ENCODE assay signal across 8 cellular contexts in genomic region chr9:136865768-136866103, GRCh38. TPM values are rescaled to one million over a fixed set of nuclear protein-coding genes. Genes with fewer than 3 reads are reported as not detected.
DNase-seq lines count a peak whose midpoint lies in the region; ATAC-seq and TF ChIP-seq lines count a peak whose summit lies in the region.

No MANE protein-coding gene starts in this region.

- no peaks in the 10 kb centered on the region for H3K27me3 Mint-ChIP-seq in activated CD8-positive, alpha-beta T cell treated with anti-CD3 and anti-CD28 coated beads, Interleukin-2, amount 10 ng/mL, durations not matched to agents 7 days and 5 days (ENCODE audit: low read depth)

- H3K4me3 ChIP-seq in hepatocyte: peak overlapping the region; percentile 93
- peak overlapping the region; percentile 71 to 89 (median 82) for H3K4me3 ChIP-seq in spleen

- H3K9me3 ChIP-seq in hepatocyte (ENCODE audit: low read depth): peaks cover 5% of the 10 kb centered on the region
- no peaks in the 10 kb centered on the region for H3K9me3 ChIP-seq in spleen

- peak overlapping the region; percentile 99 for H3K27ac ChIP-seq in hepatocyte
- H3K27ac ChIP-seq in spleen: peak overlapping the region; percentile 81 to 95 (median 92)

- no peaks in the 10 kb centered on the region for H3K9me2 ChIP-seq in hepatocyte (replicated peaks; ENCODE audit: insufficient read depth)

- peak overlapping the region; percentile 82 for H2AFZ ChIP-seq in hepatocyte

- peak overlapping the region; percentile 90 for H3K27ac Mint-ChIP-seq in activated CD8-positive, alpha-beta T cell treated with anti-CD3 and anti-CD28 coated beads, Interleukin-2, amount 10 ng/mL, durations not matched to agents 7 days and 5 days

- peak overlapping the region; percentile 97 for H3K4me2 ChIP-seq in hepatocyte

- TF ChIP-seq POLR2A in spleen (IDR thresholded peaks at IDR 0.05): no peak

- no CpG with 5 or more reads among the region's 20 CpGs for WGBS in hepatocyte (ENCODE audit: low lambda C conversion rate, missing lambda C conversion rate)
- 1% methylated on average over 15 to 20 of the region's 20 CpGs for WGBS in spleen, 5 donors

- CTCF ChIA-PET in activated CD8-positive, alpha-beta T cell treated with anti-CD3 and anti-CD28 coated beads, Interleukin-2, amount 10 ng/mL, durations not matched to agents 7 days and 5 days (lab: Charles Lee): no interaction called here

- DNase-seq in activated CD8-positive, alpha-beta T cell treated with anti-CD3 and anti-CD28 coated beads, Interleukin-2, amount 10 ng/mL, durations not matched to agents 7 days and 5 days: no peak
- peak; percentile 53 for DNase-seq in hepatocyte (ENCODE audit: low spot score)
- no peak for DNase-seq in spleen
- no peak for DNase-seq in stimulated activated CD4-positive, alpha-beta T cell treated with anti-CD3 and anti-CD28 coated beads, Interleukin-12 subunit alpha, Interleukin-12 subunit beta, amount 100 ng/mL, for 4 hours
- no peak for DNase-seq in dedifferentiated amniotic fluid mesenchymal stem cell (ENCODE audit: extremely low spot score)
- no peak for DNase-seq in NCI-H2081 (lab: John Stamatoyannopoulos, UW)
- no peak for DNase-seq in H4 (ENCODE audit: low spot score)

- peaks cover 40% of the 10 kb centered on the region for H3K79me2 ChIP-seq in hepatocyte

- ATAC-seq in GM19372 (IDR thresholded peaks at IDR 0.05; ENCODE audit: low read depth, unreplicated experiment): peak; percentile 15
- ATAC-seq in activated CD8-positive, alpha-beta T cell treated with anti-CD3 and anti-CD28 coated beads, Interleukin-2, amount 10 ng/mL, durations not matched to agents 7 days and 5 days: peak; percentile 24

- H3K4me1 ChIP-seq in hepatocyte (ENCODE audit: insufficient read depth) (peaks cover 12% of the 10 kb centered on the region), spleen (peaks cover 16 to 47% (median 24%) of the 10 kb centered on the region in 6 donors)

- no peaks in the 10 kb centered on the region for H3K9me3 Mint-ChIP-seq in activated CD8-positive, alpha-beta T cell treated with anti-CD3 and anti-CD28 coated beads, Interleukin-2, amount 10 ng/mL, durations not matched to agents 7 days and 5 days (ENCODE audit: insufficient read depth)

- H3K4me3 Mint-ChIP-seq in activated CD8-positive, alpha-beta T cell treated with anti-CD3 and anti-CD28 coated beads, Interleukin-2, amount 10 ng/mL, durations not matched to agents 7 days and 5 days: peak overlapping the region; percentile 87

- H4K20me1 ChIP-seq in hepatocyte (ENCODE audit: insufficient read depth, poor library complexity, severe bottlenecking): peaks cover 14% of the 10 kb centered on the region

- H3K36me3 ChIP-seq in hepatocyte (replicated peaks; ENCODE audit: insufficient read depth, low read depth) (no peaks in the 10 kb centered on the region), spleen (peaks cover 0 to 41% (median 34%) of the 10 kb centered on the region in 6 donors)

- intact Hi-C loops in spleen (cut with DNase I; ENCODE audit: low total_unique reads): no loop called here

- H3K4me1 Mint-ChIP-seq in activated CD8-positive, alpha-beta T cell treated with anti-CD3 and anti-CD28 coated beads, Interleukin-2, amount 10 ng/mL, durations not matched to agents 7 days and 5 days (ENCODE audit: low read depth): peaks cover 19% of the 10 kb centered on the region

- POLR2A ChIA-PET in activated CD8-positive, alpha-beta T cell treated with anti-CD3 and anti-CD28 coated beads, Interleukin-2, amount 10 ng/mL, durations not matched to agents 7 days and 5 days (lab: Charles Lee): interaction anchor here (1.0 kb wide), 1 partner anchor 9 kb away, joined by 4 read pairs; no protein-coding TSS in a partner anchor

- TF ChIP-seq CTCF in hepatocyte (IDR thresholded peaks at IDR 0.05; ENCODE audit: poor library complexity): no peak
- no peak for TF ChIP-seq CTCF in spleen (IDR thresholded peaks at IDR 0.05 in 8 of 11, conservative IDR thresholded peaks at IDR 0.05 in 3 of 11)

- H3K27me3 ChIP-seq in hepatocyte (no peaks in the 10 kb centered on the region), spleen (replicated peaks in 1 of 7) (no peaks in the 10 kb centered on the region)

- H3K36me3 Mint-ChIP-seq in activated CD8-positive, alpha-beta T cell treated with anti-CD3 and anti-CD28 coated beads, Interleukin-2, amount 10 ng/mL, durations not matched to agents 7 days and 5 days (ENCODE audit: low read depth): peaks cover 19% of the 10 kb centered on the region

RNA-seq across cellular contexts. Expression of gene EDF1, which starts 0.4 kb away (rescaled TPM):
- total RNA-seq in activated CD8-positive, alpha-beta T cell treated with anti-CD3 and anti-CD28 coated beads, Interleukin-2, amount 10 ng/mL, durations not matched to agents 7 days and 5 days: 100 to 1,000 TPM; 279 to 310 TPM
- total RNA-seq in hepatocyte: 318 and 372 TPM in 2 replicates
- 508 and 568 TPM in 2 replicates for polyA plus RNA-seq in hepatocyte
- 100 to 1,000 TPM; 184 to 241 (median 225) TPM for total RNA-seq in spleen
- polyA plus RNA-seq in spleen: 100 to 1,000 TPM; 347 to 462 (median 441) TPM
- 458 and 510 TPM in 2 replicates for total RNA-seq in H4 (2014; rRNA removed; shearing (Covaris generic))

RNA-seq across cellular contexts. Expression of gene MAMDC4, which starts 13.6 kb away (rescaled TPM):
- 10 to 100 TPM; 14.7 to 15.8 TPM for total RNA-seq in activated CD8-positive, alpha-beta T cell treated with anti-CD3 and anti-CD28 coated beads, Interleukin-2, amount 10 ng/mL, durations not matched to agents 7 days and 5 days
- total RNA-seq in hepatocyte (7.9 and 8.5 TPM in 2 replicates), spleen (10 to 100 TPM in 5 of 7 donors, 1 to 10 TPM in 2; 5.4 to 20.8 (median 11.3) TPM)
- polyA plus RNA-seq in hepatocyte (12.7 and 16.9 TPM in 2 replicates), spleen (10 to 100 TPM in 2 of 3 donors, 1 to 10 TPM in 1; 4.9 to 32.0 (median 12.7) TPM)
- 0.12 and 0.15 TPM in 2 replicates for total RNA-seq in H4 (2014; rRNA removed; shearing (Covaris generic))

RNA-seq across cellular contexts. Expression of gene PHPT1, which starts 16.5 kb away (rescaled TPM):
- 100 to 1,000 TPM; 108 to 119 TPM for total RNA-seq in activated CD8-positive, alpha-beta T cell treated with anti-CD3 and anti-CD28 coated beads, Interleukin-2, amount 10 ng/mL, durations not matched to agents 7 days and 5 days
- total RNA-seq in hepatocyte: 101 and 111 TPM in 2 replicates
- polyA plus RNA-seq in hepatocyte: 384 and 390 TPM in 2 replicates
- total RNA-seq in spleen: 10 to 100 TPM; 32.3 to 71.0 (median 63.3) TPM
- 100 to 1,000 TPM in 2 of 3 donors, 10 to 100 TPM in 1; 95.9 to 117 (median 106) TPM for polyA plus RNA-seq in spleen
- total RNA-seq in H4 (2014; rRNA removed; shearing (Covaris generic)): 100 and 119 TPM in 2 replicates

RNA-seq across cellular contexts. Expression of gene TRAF2, which starts 20.6 kb away (rescaled TPM):
- 10 to 100 TPM; 48.5 to 57.2 TPM for total RNA-seq in activated CD8-positive, alpha-beta T cell treated with anti-CD3 and anti-CD28 coated beads, Interleukin-2, amount 10 ng/mL, durations not matched to agents 7 days and 5 days
- 7.6 TPM in 2 replicates for total RNA-seq in hepatocyte
- polyA plus RNA-seq in hepatocyte: 12.4 and 12.6 TPM in 2 replicates
- total RNA-seq in spleen: 10 to 100 TPM; 14.9 to 49.7 (median 29.6) TPM
- polyA plus RNA-seq in spleen: 10 to 100 TPM; 13.6 to 23.1 (median 19.6) TPM
- 8.1 and 11.3 TPM in 2 replicates for total RNA-seq in H4 (2014; rRNA removed; shearing (Covaris generic))

RNA-seq across cellular contexts. Expression of gene AJM1, which starts 23.5 kb away (rescaled TPM):
- total RNA-seq in activated CD8-positive, alpha-beta T cell treated with anti-CD3 and anti-CD28 coated beads, Interleukin-2, amount 10 ng/mL, durations not matched to agents 7 days and 5 days: 1 to 10 TPM; 5.3 to 5.6 TPM
- total RNA-seq in hepatocyte: 2.0 and 3.0 TPM in 2 replicates
- 7.2 and 7.7 TPM in 2 replicates for polyA plus RNA-seq in hepatocyte
- 10 to 100 TPM in 1 of 7 donors, 1 to 10 TPM in 6; 3.3 to 13.1 (median 6.3) TPM for total RNA-seq in spleen
- 1 to 10 TPM in 2 of 3 donors, under 1 TPM in 1; 0.91 to 3.9 (median 1.0) TPM for polyA plus RNA-seq in spleen
- 0.06 and 0.21 TPM in 2 replicates for total RNA-seq in H4 (2014; rRNA removed; shearing (Covaris generic))
